In the genomic region with DNA sequence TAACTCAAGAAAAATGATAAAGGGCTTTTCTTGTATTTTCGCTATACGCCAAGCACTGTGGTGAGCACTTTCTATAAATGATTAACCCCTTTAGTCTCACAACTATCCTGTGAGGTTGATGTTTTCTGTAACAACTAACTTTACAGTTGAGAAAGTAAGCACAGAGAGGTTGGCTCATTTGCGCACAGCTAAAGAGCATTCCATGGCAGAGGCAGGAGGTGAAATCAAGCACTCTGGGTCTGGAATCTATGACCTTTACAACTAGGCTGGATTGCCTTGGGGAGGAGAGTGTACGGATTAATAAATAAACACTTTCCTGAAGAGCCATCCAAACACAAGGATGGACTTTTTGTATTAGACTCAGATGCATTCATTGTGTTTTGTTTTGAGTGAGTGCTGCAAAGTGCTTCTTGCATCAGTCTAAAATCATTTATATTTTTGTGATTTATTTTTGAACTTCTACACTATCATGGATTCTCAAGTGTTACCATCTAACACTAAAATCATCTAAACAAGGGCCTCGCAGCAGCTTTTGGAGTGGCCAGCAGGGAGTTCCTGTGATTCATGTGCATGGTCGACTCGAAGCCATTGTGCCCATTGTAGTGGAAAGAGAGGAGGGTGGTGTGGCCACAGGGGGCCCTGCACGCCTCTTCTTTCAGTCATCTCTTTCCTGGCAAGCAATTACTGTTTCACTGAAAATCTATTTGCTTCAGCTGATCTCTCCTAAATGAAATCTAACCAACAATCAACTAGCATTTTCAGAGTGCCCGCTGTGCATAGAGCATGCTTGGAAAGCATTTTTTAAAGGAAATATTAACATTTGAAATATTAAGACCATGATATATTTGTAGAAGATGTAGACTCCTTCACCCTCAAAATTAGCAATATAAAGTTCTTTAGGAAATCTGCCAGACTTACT, we compare ENCODE assay signal across 14 cellular contexts.
A peak's percentile ranks its signal among the peaks of the same experiment; 100 is the strongest.
DNase-seq lines count a peak whose midpoint lies in the region; ATAC-seq and TF ChIP-seq lines count a peak whose summit lies in the region.
"Had no signal": no experiment of that assay in that cellular context is flagged by ENCODE, and none has a peak within 500 bp of the region (broad histone marks: within the 10 kb centered on the region; RNA-seq: fewer than 3 reads in every experiment).

No MANE protein-coding gene starts in this region.

- ATAC-seq in aorta (ENCODE audit: low FRiP score): no peak
- no peak for ATAC-seq in HG03439 (IDR thresholded peaks at IDR 0.05; ENCODE audit: unreplicated experiment)
- ATAC-seq: activated naive CD8-positive, alpha-beta T cell treated with anti-CD3 and anti-CD28 coated beads, Interleukin-2, amount 50 U/mL, for 24 hours; K562; PC-3 had no signal

- WGBS in ectodermal cell, 2 experiments: 8 to 22% methylated on average over 6 to 8 of the region's 9 CpGs
- 79 to 83% methylated on average over 9 of the region's 9 CpGs for WGBS in aorta, 2 donors

- peaks cover 5% of the 10 kb centered on the region for H3K9me3 Mint-ChIP-seq in neural crest cell

- H3K9me3 ChIP-seq in ectodermal cell (ENCODE audit: control insufficient read depth, low read length) (peaks cover under 1% of the 10 kb centered on the region), aorta (ENCODE audit: control insufficient read depth, low read length) (no peaks in the 10 kb centered on the region)

- H3K36me3 Mint-ChIP-seq in neural crest cell (ENCODE audit: low read depth): peaks cover 3% of the 10 kb centered on the region

- intact Hi-C loops in aorta (cut with DNase I): no loop called here

- H3K27me3 ChIP-seq in ectodermal cell (ENCODE audit: control insufficient read depth, insufficient read depth, low read length, poor library complexity, severe bottlenecking): no peaks in the 10 kb centered on the region
- no peaks in the 10 kb centered on the region for H3K27me3 ChIP-seq in aorta (ENCODE audit: control insufficient read depth in 1 of 2, insufficient read depth in 2 of 2, low read length in 1 of 2)

- no peaks in the 10 kb centered on the region for H3K36me3 ChIP-seq in ectodermal cell (ENCODE audit: control insufficient read depth, insufficient read depth, low read length)
- no peaks in the 10 kb centered on the region for H3K36me3 ChIP-seq in aorta (ENCODE audit: control insufficient read depth in 1 of 2, insufficient read depth in 2 of 2, low read length in 1 of 2)

- no peak for TF ChIP-seq CTCF in neural crest cell (conservative IDR thresholded peaks at IDR 0.05)

- peaks cover 27% of the 10 kb centered on the region for H3K4me1 Mint-ChIP-seq in neural crest cell
- H3K4me1 Mint-ChIP-seq: activated naive CD8-positive, alpha-beta T cell treated with anti-CD3 and anti-CD28 coated beads, Interleukin-2, amount 50 U/mL, for 24 hours had no signal

- H3K4me1 ChIP-seq in ectodermal cell (ENCODE audit: control insufficient read depth, insufficient read depth, low read length) (peaks cover 10% of the 10 kb centered on the region), aorta (ENCODE audit: control insufficient read depth in 1 of 2, insufficient read depth in 2 of 2, low read length in 2 of 2) (no peaks in the 10 kb centered on the region)

- H3K27me3 Mint-ChIP-seq in neural crest cell (ENCODE audit: low read depth): no peaks in the 10 kb centered on the region
- H3K27me3 Mint-ChIP-seq: activated naive CD8-positive, alpha-beta T cell treated with anti-CD3 and anti-CD28 coated beads, Interleukin-2, amount 50 U/mL, for 24 hours had no signal

- DNase-seq in ELF-1 (ENCODE audit: low read depth, low spot score): peak; percentile 81
- DNase-seq in NCI-H345 (lab: John Stamatoyannopoulos, UW): peak; percentile 95
- peak; percentile 23 for DNase-seq in neural crest cell (ENCODE audit: low read depth, low spot score)
- DNase-seq in NCI-H187 (lab: John Stamatoyannopoulos, UW): no peak
- no peak for DNase-seq in aorta
- DNase-seq in effector CD8-positive, alpha-beta T cell (lab: John Stamatoyannopoulos, UW): no peak
- DNase-seq: activated CD4-positive, alpha-beta T cell treated with anti-CD3 and anti-CD28 coated beads for 1 hour; activated naive CD8-positive, alpha-beta T cell treated with anti-CD3 and anti-CD28 coated beads, Interleukin-2, amount 50 U/mL, for 24 hours; NCI-H2029; PC-3; stimulated activated CD4-positive, alpha-beta T cell treated with anti-CD3 and anti-CD28 coated beads, Interleukin-2, amount 100 ng/mL, for 48 hours had no signal

- peak overlapping the region; percentile 69 for H3K4me3 Mint-ChIP-seq in neural crest cell
- H3K4me3 Mint-ChIP-seq: activated naive CD8-positive, alpha-beta T cell treated with anti-CD3 and anti-CD28 coated beads, Interleukin-2, amount 50 U/mL, for 24 hours had no signal

- H3K4me3 ChIP-seq in ectodermal cell (ENCODE audit: insufficient read depth, low read depth, low read length) (no peak overlapping the region), aorta (ENCODE audit: low read length in 2 of 2) (no peak overlapping the region)
- H3K4me3 ChIP-seq: K562 had no signal

- H3K27ac ChIP-seq in ectodermal cell (ENCODE audit: insufficient read depth, low read depth, low read length, poor library complexity, severe bottlenecking) (peak overlapping the region; percentile 40), aorta (ENCODE audit: low read depth in 1 of 2, low read length in 2 of 2) (no peak overlapping the region)

- peak overlapping the region; percentile 52 for H3K27ac Mint-ChIP-seq in neural crest cell (ENCODE audit: unreplicated experiment)
- H3K27ac Mint-ChIP-seq: activated naive CD8-positive, alpha-beta T cell treated with anti-CD3 and anti-CD28 coated beads, Interleukin-2, amount 50 U/mL, for 24 hours had no signal

Comparison
In these comparisons a context has a peak if more than half of its experiments do, and no peak if none do; other contexts are left out.
1. DNase-seq: peak in ELF-1 (single experiment), NCI-H345 (single experiment) and neural crest cell (single experiment); none in NCI-H187 (0 of 2), aorta (0 of 2) and effector CD8-positive, alpha-beta T cell (single experiment).